18 cellular contexts compared by ENCODE assay signal in genomic region chr9:136656339-136656738, GRCh38. TPM values are rescaled to one million over a fixed set of nuclear protein-coding genes. Genes with fewer than 3 reads are reported as not detected.
DNase-seq lines count a peak whose midpoint lies in the region; ATAC-seq, FAIRE-seq and TF ChIP-seq lines count a peak whose summit lies in the region.
"Had no signal": no experiment of that assay in that cellular context is flagged by ENCODE, and none has a peak within 500 bp of the region (broad histone marks: within the 10 kb centered on the region; RNA-seq: fewer than 3 reads in every experiment).

No MANE protein-coding gene starts in this region.

- no peaks in the 10 kb centered on the region for H3K9me3 Mint-ChIP-seq in activated T-helper 1 cell treated with anti-CD3 and anti-CD28 coated beads, Interleukin-12 subunit alpha, Interleukin-12 subunit beta, Interleukin-2, Interleukin-4 antibody, amounts not matched to agents 30 ng/mL and 10 ng/mL and 1 ng/mL, durations not matched to agents 14 hours and 24 hours and 36 hours
- H3K9me3 Mint-ChIP-seq: stimulated activated naive CD8-positive, alpha-beta T cell treated with anti-CD3 and anti-CD28 coated beads, Interleukin-15, Interleukin-2, amounts not matched to agents 100 ng/mL and 50 ng/mL, for 24 hours had no signal

- H2AFZ ChIP-seq in Loucy (ENCODE audit: low read length) (no peak overlapping the region), HepG2 (ENCODE audit: low read length) (no peak overlapping the region)

- POLR2A ChIA-PET in HepG2 (lab: Yijun Ruan, JAX) = no interaction called here

- H3K4me1 ChIP-seq in Loucy (ENCODE audit: insufficient read depth, low read length, poor library complexity, severe bottlenecking) (peaks cover 29% of the 10 kb centered on the region), HepG2 (ENCODE audit: insufficient read depth, low read length) (peaks cover 28% of the 10 kb centered on the region), spleen (peaks cover 18 to 80% (median 55%) of the 10 kb centered on the region in 6 donors)
- H3K4me1 ChIP-seq: HAP-1 had no signal

- FAIRE-seq in HepG2 (lab: Jason Lieb, UNC) = no peak

- H4K20me1 ChIP-seq in Loucy (ENCODE audit: insufficient read depth, low read length, poor library complexity, severe bottlenecking) = no peaks in the 10 kb centered on the region
- no peaks in the 10 kb centered on the region for H4K20me1 ChIP-seq in HepG2 (ENCODE audit: insufficient read depth, low read length)

- H3F3A ChIP-seq in Loucy (ENCODE audit: low read depth) = no peaks in the 10 kb centered on the region

- no peak for ATAC-seq in HepG2
- ATAC-seq: activated CD4-positive, CD25-positive, alpha-beta regulatory T cell treated with anti-CD3 and anti-CD28 coated beads, Interleukin-2, amount 50 U/mL, for 24 hours; activated CD8-positive, alpha-beta memory T cell treated with anti-CD3 and anti-CD28 coated beads, Interleukin-2, amount 10 ng/mL, durations not matched to agents 7 days and 5 days had no signal

- H3K79me2 ChIP-seq in Loucy (ENCODE audit: insufficient read depth, low read length) (no peaks in the 10 kb centered on the region), HepG2 (ENCODE audit: insufficient read depth, low read length) (no peaks in the 10 kb centered on the region)

- TF ChIP-seq POLR2A in HepG2 (IDR thresholded peaks at IDR 0.05; ENCODE audit: insufficient read depth in 1 of 2, low read depth in 2 of 2, low read length in 2 of 2) = no peak
- no peak for TF ChIP-seq POLR2A in spleen (IDR thresholded peaks at IDR 0.05)

- no peaks in the 10 kb centered on the region for H3K4me1 Mint-ChIP-seq in activated T-helper 1 cell treated with anti-CD3 and anti-CD28 coated beads, Interleukin-12 subunit alpha, Interleukin-12 subunit beta, Interleukin-2, Interleukin-4 antibody, amounts not matched to agents 30 ng/mL and 10 ng/mL and 1 ng/mL, durations not matched to agents 14 hours and 24 hours and 36 hours (ENCODE audit: low read depth)

- TF ChIP-seq EP300 in HepG2 (IDR thresholded peaks at IDR 0.05; ENCODE audit: low read depth in 2 of 2, low read length in 2 of 2) (no peak), HepG2 (CRISPR knock-in tag; IDR thresholded peaks at IDR 0.05; ENCODE audit: borderline replicate concordance) (no peak)

- H3K4me3 ChIP-seq in Loucy (ENCODE audit: low read length, poor library complexity, severe bottlenecking) (peak overlapping the region; percentile 42), coronary artery (peak overlapping the region; percentile 28), HepG2 (replicated peaks in 1 of 3; ENCODE audit: insufficient read depth in 1 of 3, low read depth in 2 of 3, low read length in 3 of 3) (no peak overlapping the region), spleen (peak overlapping the region in 6 of 8 donors; percentile 2 to 84 (median 16)), H7 (ENCODE audit: insufficient read depth, low read depth, low read length) (no peak overlapping the region)
- H3K4me3 ChIP-seq: HAP-1 had no signal

- H3K36me3 ChIP-seq in Loucy (ENCODE audit: insufficient read depth, low read length) (no peaks in the 10 kb centered on the region), HepG2 (replicated peaks in 1 of 2; ENCODE audit: control insufficient read depth in 1 of 2, insufficient read depth in 2 of 2, low read length in 2 of 2) (no peaks in the 10 kb centered on the region), spleen (no peaks in the 10 kb centered on the region), H7 (replicated peaks; ENCODE audit: control insufficient read depth, insufficient read depth, low read length) (no peaks in the 10 kb centered on the region)
- H3K36me3 ChIP-seq: HAP-1 had no signal

- H3K27me3 ChIP-seq in Loucy (ENCODE audit: insufficient read depth, low read length, poor library complexity, severe bottlenecking) = no peaks in the 10 kb centered on the region
- peaks cover 41 to 86% of the 10 kb centered on the region in 2 experiments for H3K27me3 ChIP-seq in HepG2 (ENCODE audit: control insufficient read depth in 1 of 2, insufficient read depth in 2 of 2, low read length in 2 of 2)
- H3K27me3 ChIP-seq in spleen (replicated peaks in 1 of 7) = peaks cover 0 to 91% (median 57%) of the 10 kb centered on the region in 7 donors
- H3K27me3 ChIP-seq in H7 (ENCODE audit: control insufficient read depth, insufficient read depth, low read length) = no peaks in the 10 kb centered on the region

- TF ChIP-seq CTCF in Loucy (conservative IDR thresholded peaks at IDR 0.05; ENCODE audit: low read length) = no peak
- no peak for TF ChIP-seq CTCF in coronary artery (IDR thresholded peaks at IDR 0.05)
- no peak for TF ChIP-seq CTCF in HepG2 (CRISPR knock-in tag; IDR thresholded peaks at IDR 0.05)
- TF ChIP-seq CTCF in spleen (IDR thresholded peaks at IDR 0.05 in 8 of 11, conservative IDR thresholded peaks at IDR 0.05 in 3 of 11) = no peak

- in situ Hi-C loops in HepG2 (cut with HindIII; ENCODE audit: extremely low pct_ligation_motif_present, low pct_unique_long_range_greater_than_20kb) = no loop called here

- BruUV-seq in HepG2 (replicated peaks; lab: Mats Ljungman, UMichigan) = no TSS peak

- H3K9ac ChIP-seq in Loucy (ENCODE audit: low read depth, low read length, poor library complexity, severe bottlenecking) (no peak overlapping the region), HepG2 (ENCODE audit: insufficient read depth, low read depth, low read length) (no peak overlapping the region)

- intact Hi-C loops in HepG2 (cut with micrococcal nuclease; ENCODE audit: unreplicated experiment) (no loop called here), spleen (cut with DNase I; ENCODE audit: low total_unique reads) (no loop called here)
- intact Hi-C loops in activated T-helper 1 cell treated with anti-CD3 and anti-CD28 coated beads, Interleukin-12 subunit alpha, Interleukin-12 subunit beta, Interleukin-2, Interleukin-4 antibody, amounts not matched to agents 30 ng/mL and 10 ng/mL and 1 ng/mL, durations not matched to agents 14 hours and 24 hours and 36 hours (cut with micrococcal nuclease) = no loop called here

- no CpG with 5 or more reads among the region's 8 CpGs for WGBS in HepG2 (ENCODE audit: low lambda C conversion rate)
- WGBS in spleen, 5 donors = 10 to 18% (median 14%) methylated on average over 7 to 8 of the region's 8 CpGs

- no peaks in the 10 kb centered on the region for H3K36me3 Mint-ChIP-seq in activated T-helper 1 cell treated with anti-CD3 and anti-CD28 coated beads, Interleukin-12 subunit alpha, Interleukin-12 subunit beta, Interleukin-2, Interleukin-4 antibody, amounts not matched to agents 30 ng/mL and 10 ng/mL and 1 ng/mL, durations not matched to agents 14 hours and 24 hours and 36 hours (ENCODE audit: low read depth)
- H3K36me3 Mint-ChIP-seq: activated CD8-positive, alpha-beta memory T cell treated with anti-CD3 and anti-CD28 coated beads, Interleukin-2, amount 10 ng/mL, durations not matched to agents 7 days and 5 days; brain had no signal

- no peaks in the 10 kb centered on the region for H3K9me2 ChIP-seq in Loucy (replicated peaks; ENCODE audit: low read depth, low read length)

- H3K27me3 Mint-ChIP-seq in activated T-helper 1 cell treated with anti-CD3 and anti-CD28 coated beads, Interleukin-12 subunit alpha, Interleukin-12 subunit beta, Interleukin-2, Interleukin-4 antibody, amounts not matched to agents 30 ng/mL and 10 ng/mL and 1 ng/mL, durations not matched to agents 14 hours and 24 hours and 36 hours (ENCODE audit: insufficient read depth) = peaks cover 34% of the 10 kb centered on the region

- peak overlapping the region; percentile 65 for H3K4me2 ChIP-seq in Loucy (ENCODE audit: low read depth, low read length, poor library complexity, severe bottlenecking)
- H3K4me2 ChIP-seq in HepG2 (ENCODE audit: low read depth, low read length) = peak overlapping the region; percentile 65; the same call in 1 of the 2 replicates

- no peak overlapping the region for H3K27ac Mint-ChIP-seq in activated T-helper 1 cell treated with anti-CD3 and anti-CD28 coated beads, Interleukin-12 subunit alpha, Interleukin-12 subunit beta, Interleukin-2, Interleukin-4 antibody, amounts not matched to agents 30 ng/mL and 10 ng/mL and 1 ng/mL, durations not matched to agents 14 hours and 24 hours and 36 hours
- H3K27ac Mint-ChIP-seq: activated CD8-positive, alpha-beta memory T cell treated with anti-CD3 and anti-CD28 coated beads, Interleukin-2, amount 10 ng/mL, durations not matched to agents 7 days and 5 days; stimulated activated naive CD8-positive, alpha-beta T cell treated with anti-CD3 and anti-CD28 coated beads, Interleukin-15, Interleukin-2, amounts not matched to agents 100 ng/mL and 50 ng/mL, for 24 hours had no signal

- H3K9me3 ChIP-seq in Loucy (ENCODE audit: insufficient read depth, low read depth, low read length) (no peaks in the 10 kb centered on the region), HepG2 (ENCODE audit: low read length) (no peaks in the 10 kb centered on the region), spleen (no peaks in the 10 kb centered on the region)
- H3K9me3 ChIP-seq: HAP-1 had no signal

- H3K27ac ChIP-seq in coronary artery (peak overlapping the region in 1 of 2 donors; percentile 81), HepG2 (ENCODE audit: extremely low read length, insufficient read depth, low read length) (no peak overlapping the region), spleen (peak overlapping the region; percentile 14 to 90 (median 84))

- CTCF ChIA-PET in HepG2 (lab: Yijun Ruan, JAX; ENCODE audit: low intra/inter-chr PET ratio, low total read pairs) = no interaction called here

- no peak for TF ChIP-seq RAD21 in HepG2 (CRISPR knock-in tag; IDR thresholded peaks at IDR 0.05)

- DNase-seq in coronary artery (ENCODE audit: low spot score) (no peak), HepG2 (ENCODE audit: low spot score) (no peak), spleen (no peak), AG08396 (ENCODE audit: low spot score) (no peak), NCI-H510A (lab: John Stamatoyannopoulos, UW) (no peak), H7 (no peak)
- DNase-seq in activated T-helper 1 cell treated with anti-CD3 and anti-CD28 coated beads, Interleukin-12 subunit alpha, Interleukin-12 subunit beta, Interleukin-2, Interleukin-4 antibody, amounts not matched to agents 30 ng/mL and 10 ng/mL and 1 ng/mL, durations not matched to agents 14 hours and 24 hours and 36 hours (ENCODE audit: low spot score) = no peak
- DNase-seq: activated CD8-positive, alpha-beta memory T cell treated with anti-CD3 and anti-CD28 coated beads, Interleukin-2, amount 10 ng/mL, durations not matched to agents 7 days and 5 days; activated naive CD4-positive, alpha-beta T cell; midbrain; NCI-H1092 treated with DMSO at 0.1 percent for 48 hours; occipital lobe; T-helper 2 cell had no signal

- H3K4me3 Mint-ChIP-seq in activated T-helper 1 cell treated with anti-CD3 and anti-CD28 coated beads, Interleukin-12 subunit alpha, Interleukin-12 subunit beta, Interleukin-2, Interleukin-4 antibody, amounts not matched to agents 30 ng/mL and 10 ng/mL and 1 ng/mL, durations not matched to agents 14 hours and 24 hours and 36 hours = no peak overlapping the region
- H3K4me3 Mint-ChIP-seq: activated CD8-positive, alpha-beta memory T cell treated with anti-CD3 and anti-CD28 coated beads, Interleukin-2, amount 10 ng/mL, durations not matched to agents 7 days and 5 days; brain; stimulated activated naive CD8-positive, alpha-beta T cell treated with anti-CD3 and anti-CD28 coated beads, Interleukin-15, Interleukin-2, amounts not matched to agents 100 ng/mL and 50 ng/mL, for 24 hours had no signal

RNA-seq across cellular contexts. Expression of gene EGFL7, which starts 6.4 kb away (rescaled TPM):
- total RNA-seq in HepG2 (2016; rRNA removed; fragmentation: Illumina TruSeq; extraction: Trizol) (0.20 TPM in 1 of 2 replicates, not detected in the other), spleen (100 to 1,000 TPM; 132 to 246 (median 179) TPM)
- total RNA-seq in HepG2 (2016; cell fraction: cytosol; rRNA removed; fragmentation: Illumina TruSeq; extraction: Trizol; ENCODE audit: low read depth) = 0.61 and 0.88 TPM in 2 replicates
- 0.19 and 0.32 TPM in 2 replicates for total RNA-seq in HepG2 (2016; cell fraction: insoluble cytoplasmic fraction; rRNA removed; fragmentation: Illumina TruSeq; extraction: Trizol)
- 0.59 and 0.93 TPM in 2 replicates for total RNA-seq in HepG2 (2016; cell fraction: membrane; rRNA removed; fragmentation: Illumina TruSeq; extraction: Trizol)
- total RNA-seq in HepG2 (2016; cell fraction: nucleus; rRNA removed; fragmentation: Illumina TruSeq; extraction: Trizol) = 0.40 TPM in 1 of 2 replicates, not detected in the other
- polyA plus RNA-seq in HepG2 (2011; rRNA removed) (5.1 and 10.3 TPM in 2 replicates), spleen (100 to 1,000 TPM; 169 to 522 (median 409) TPM)
- polyA plus RNA-seq in HepG2 (2011; cell fraction: cytosol; rRNA removed) = 7.6 and 12.5 TPM in 2 replicates
- 20.6 and 22.6 TPM in 2 replicates for polyA plus RNA-seq in HepG2 (2011; cell fraction: nucleus; rRNA removed)
- 1.6 and 2.3 TPM in 2 replicates for polyA plus RNA-seq in HepG2 (2012)
- 0.54 and 0.89 TPM in 2 replicates for polyA plus RNA-seq in HepG2 (2016; cell fraction: cytosol; fragmentation: Illumina TruSeq; extraction: Trizol; ENCODE audit: low read depth)
- polyA plus RNA-seq in HepG2 (2016; cell fraction: insoluble cytoplasmic fraction; fragmentation: Illumina TruSeq; extraction: Trizol; ENCODE audit: low read depth) = 0.20 and 0.56 TPM in 2 replicates
- polyA plus RNA-seq in HepG2 (2016; cell fraction: membrane; fragmentation: Illumina TruSeq; extraction: Trizol; ENCODE audit: low read depth) = 0.68 and 0.72 TPM in 2 replicates
- not detected in 2 replicates for polyA plus RNA-seq in HepG2 (2016; cell fraction: nucleus; fragmentation: Illumina TruSeq; extraction: Trizol; ENCODE audit: insufficient read depth, low read depth)
- polyA minus RNA-seq in HepG2 (2011; rRNA and poly(A)+ RNA removed; ENCODE audit: low replicate concordance) = 3.6 and 4.7 TPM in 2 replicates
- polyA minus RNA-seq in HepG2 (2011; cell fraction: cytosol; rRNA and poly(A)+ RNA removed) = 3.1 and 3.3 TPM in 2 replicates
- 1.9 and 3.0 TPM in 2 replicates for polyA minus RNA-seq in HepG2 (2011; cell fraction: nucleus; rRNA and poly(A)+ RNA removed)
- 2.4 and 2.5 TPM in 2 replicates for total RNA-seq in activated T-helper 1 cell treated with anti-CD3 and anti-CD28 coated beads, Interleukin-12 subunit alpha, Interleukin-12 subunit beta, Interleukin-2, Interleukin-4 antibody, amounts not matched to agents 30 ng/mL and 10 ng/mL and 1 ng/mL, durations not matched to agents 14 hours and 24 hours and 36 hours
- 68.5 and 87.3 TPM in 2 replicates for total RNA-seq in H7 (2014; rRNA removed; shearing (Covaris generic))

RNA-seq across cellular contexts. Expression of gene AGPAT2, which starts 30.9 kb away (rescaled TPM):
- total RNA-seq in HepG2 (2016; rRNA removed; fragmentation: Illumina TruSeq; extraction: Trizol) = 2.5 and 3.9 TPM in 2 replicates
- 5.2 and 5.9 TPM in 2 replicates for total RNA-seq in HepG2 (2016; cell fraction: cytosol; rRNA removed; fragmentation: Illumina TruSeq; extraction: Trizol; ENCODE audit: low read depth)
- 2.1 and 3.5 TPM in 2 replicates for total RNA-seq in HepG2 (2016; cell fraction: insoluble cytoplasmic fraction; rRNA removed; fragmentation: Illumina TruSeq; extraction: Trizol)
- 6.3 and 6.7 TPM in 2 replicates for total RNA-seq in HepG2 (2016; cell fraction: membrane; rRNA removed; fragmentation: Illumina TruSeq; extraction: Trizol)
- total RNA-seq in HepG2 (2016; cell fraction: nucleus; rRNA removed; fragmentation: Illumina TruSeq; extraction: Trizol) = 3.1 and 3.9 TPM in 2 replicates
- 25.8 and 33.0 TPM in 2 replicates for polyA plus RNA-seq in HepG2 (2011; rRNA removed)
- polyA plus RNA-seq in HepG2 (2011; cell fraction: cytosol; rRNA removed) = 34.1 and 37.6 TPM in 2 replicates
- 32.1 and 35.6 TPM in 2 replicates for polyA plus RNA-seq in HepG2 (2011; cell fraction: nucleus; rRNA removed)
- 9.3 and 10.6 TPM in 2 replicates for polyA plus RNA-seq in HepG2 (2012)
- polyA plus RNA-seq in HepG2 (2016; cell fraction: cytosol; fragmentation: Illumina TruSeq; extraction: Trizol; ENCODE audit: low read depth) = 8.4 and 9.1 TPM in 2 replicates
- 3.6 and 3.8 TPM in 2 replicates for polyA plus RNA-seq in HepG2 (2016; cell fraction: insoluble cytoplasmic fraction; fragmentation: Illumina TruSeq; extraction: Trizol; ENCODE audit: low read depth)
- 9.7 and 9.8 TPM in 2 replicates for polyA plus RNA-seq in HepG2 (2016; cell fraction: membrane; fragmentation: Illumina TruSeq; extraction: Trizol; ENCODE audit: low read depth)
- 8.2 and 8.4 TPM in 2 replicates for polyA plus RNA-seq in HepG2 (2016; cell fraction: nucleus; fragmentation: Illumina TruSeq; extraction: Trizol; ENCODE audit: insufficient read depth, low read depth)
- polyA minus RNA-seq in HepG2 (2011; rRNA and poly(A)+ RNA removed; ENCODE audit: low replicate concordance) = 34.1 and 96.5 TPM in 2 replicates
- 12.3 and 17.9 TPM in 2 replicates for polyA minus RNA-seq in HepG2 (2011; cell fraction: cytosol; rRNA and poly(A)+ RNA removed)
- polyA minus RNA-seq in HepG2 (2011; cell fraction: nucleus; rRNA and poly(A)+ RNA removed) = 6.1 and 6.2 TPM in 2 replicates
- total RNA-seq in spleen = 10 to 100 TPM; 26.9 to 47.7 (median 40.4) TPM
- polyA plus RNA-seq in spleen = 10 to 100 TPM; 31.9 to 43.8 (median 35.1) TPM
- 24.7 and 25.0 TPM in 2 replicates for total RNA-seq in activated T-helper 1 cell treated with anti-CD3 and anti-CD28 coated beads, Interleukin-12 subunit alpha, Interleukin-12 subunit beta, Interleukin-2, Interleukin-4 antibody, amounts not matched to agents 30 ng/mL and 10 ng/mL and 1 ng/mL, durations not matched to agents 14 hours and 24 hours and 36 hours
- total RNA-seq in H7 (2014; rRNA removed; shearing (Covaris generic)) = 41.1 and 54.7 TPM in 2 replicates

RNA-seq across cellular contexts. Expression of gene DIPK1B, which starts 56.0 kb away (rescaled TPM):
- total RNA-seq in HepG2 (2016; rRNA removed; fragmentation: Illumina TruSeq; extraction: Trizol) = 0.18 and 0.28 TPM in 2 replicates
- total RNA-seq in HepG2 (2016; cell fraction: cytosol; rRNA removed; fragmentation: Illumina TruSeq; extraction: Trizol; ENCODE audit: low read depth) = 0.91 and 1.1 TPM in 2 replicates
- 0.28 and 0.41 TPM in 2 replicates for total RNA-seq in HepG2 (2016; cell fraction: insoluble cytoplasmic fraction; rRNA removed; fragmentation: Illumina TruSeq; extraction: Trizol)
- total RNA-seq in HepG2 (2016; cell fraction: membrane; rRNA removed; fragmentation: Illumina TruSeq; extraction: Trizol) = 0.99 and 1.2 TPM in 2 replicates
- total RNA-seq in HepG2 (2016; cell fraction: nucleus; rRNA removed; fragmentation: Illumina TruSeq; extraction: Trizol) = 0.16 TPM in 1 of 2 replicates, not detected in the other
- 3.9 and 7.2 TPM in 2 replicates for polyA plus RNA-seq in HepG2 (2011; rRNA removed)
- polyA plus RNA-seq in HepG2 (2011; cell fraction: cytosol; rRNA removed) = 4.8 and 7.5 TPM in 2 replicates
- polyA plus RNA-seq in HepG2 (2011; cell fraction: nucleus; rRNA removed) = 17.3 and 19.2 TPM in 2 replicates
- polyA plus RNA-seq in HepG2 (2012) = 3.2 TPM in 2 replicates
- polyA plus RNA-seq in HepG2 (2016; cell fraction: cytosol; fragmentation: Illumina TruSeq; extraction: Trizol; ENCODE audit: low read depth) = 1.3 TPM in 2 replicates
- polyA plus RNA-seq in HepG2 (2016; cell fraction: insoluble cytoplasmic fraction; fragmentation: Illumina TruSeq; extraction: Trizol; ENCODE audit: low read depth) = 0.28 and 0.45 TPM in 2 replicates
- 1.1 TPM in 2 replicates for polyA plus RNA-seq in HepG2 (2016; cell fraction: membrane; fragmentation: Illumina TruSeq; extraction: Trizol; ENCODE audit: low read depth)
- 0.56 and 0.57 TPM in 2 replicates for polyA plus RNA-seq in HepG2 (2016; cell fraction: nucleus; fragmentation: Illumina TruSeq; extraction: Trizol; ENCODE audit: insufficient read depth, low read depth)
- polyA minus RNA-seq in HepG2 (2011; rRNA and poly(A)+ RNA removed; ENCODE audit: low replicate concordance) = 0.07 and 7.1 TPM in 2 replicates
- polyA minus RNA-seq in HepG2 (2011; cell fraction: cytosol; rRNA and poly(A)+ RNA removed) = 2.7 and 3.6 TPM in 2 replicates
- polyA minus RNA-seq in HepG2 (2011; cell fraction: nucleus; rRNA and poly(A)+ RNA removed) = 1.2 TPM in 2 replicates
- 10 to 100 TPM in 5 of 7 donors, 1 to 10 TPM in 2; 5.2 to 26.5 (median 13.3) TPM for total RNA-seq in spleen
- 10 to 100 TPM in 2 of 3 donors, 1 to 10 TPM in 1; 8.2 to 16.8 (median 11.3) TPM for polyA plus RNA-seq in spleen
- 0.47 and 0.88 TPM in 2 replicates for total RNA-seq in activated T-helper 1 cell treated with anti-CD3 and anti-CD28 coated beads, Interleukin-12 subunit alpha, Interleukin-12 subunit beta, Interleukin-2, Interleukin-4 antibody, amounts not matched to agents 30 ng/mL and 10 ng/mL and 1 ng/mL, durations not matched to agents 14 hours and 24 hours and 36 hours
- 57.0 and 75.7 TPM in 2 replicates for total RNA-seq in H7 (2014; rRNA removed; shearing (Covaris generic))
- total RNA-seq: activated CD8-positive, alpha-beta memory T cell treated with anti-CD3 and anti-CD28 coated beads, Interleukin-2, amount 10 ng/mL, durations not matched to agents 7 days and 5 days had no signal

Comparison
In these comparisons a context has a peak if more than half of its experiments do, and no peak if none do; other contexts are left out.
1. H3K4me3 ChIP-seq: peak in Loucy (single experiment), coronary artery (single experiment) and spleen (6 of 8); none in HepG2 (0 of 3) and H7 (single experiment).
2. RNA of gene EGFL7, which starts 6.4 kb away (total RNA-seq): 132 to 246 TPM in spleen and 68.5 to 87.3 TPM in H7; 2.4 to 2.5 TPM in activated T-helper 1 cell treated with anti-CD3 and anti-CD28 coated beads, Interleukin-12 subunit alpha, Interleukin-12 subunit beta, Interleukin-2, Interleukin-4 antibody, amounts not matched to agents 30 ng/mL and 10 ng/mL and 1 ng/mL, durations not matched to agents 14 hours and 24 hours and 36 hours and 0.19 to 0.93 TPM in HepG2; every median in the first group is over 10 times any median in the second.